In the genomic region with DNA sequence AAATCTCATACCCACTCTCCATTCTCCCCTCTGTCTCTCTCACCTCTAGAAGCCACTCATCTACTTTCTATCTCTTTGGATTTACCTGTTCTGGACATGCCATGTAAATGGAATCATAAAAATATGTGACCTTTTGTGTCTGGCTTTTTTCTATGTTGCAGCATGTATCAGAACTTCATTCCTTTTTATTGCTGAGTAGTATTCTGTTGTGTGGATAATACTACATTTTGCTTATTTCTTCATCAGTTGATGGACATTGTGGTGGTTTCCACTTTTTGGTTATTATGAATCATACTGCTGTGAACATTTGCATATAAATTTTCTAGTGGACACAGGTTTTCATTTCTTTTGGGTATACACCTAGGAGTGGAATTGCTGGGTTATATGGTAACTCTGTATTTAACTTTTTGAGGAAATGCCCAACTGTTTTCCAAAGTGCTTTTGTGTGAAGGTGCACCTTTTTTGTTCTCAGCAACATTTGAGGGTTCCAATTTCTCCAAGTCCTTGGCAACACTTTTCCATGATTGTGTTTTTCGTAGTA, we compare ENCODE assay signal across 1 cellular context.
TF ChIP-seq lines count a peak whose summit lies in the region.

No MANE protein-coding gene starts in this region.

TF ChIP-seq in WTC11, 78 proteins besides CTCF, POLR2A, EP300 and RAD21 (continued from another document):
- TF ChIP-seq ZNF281 (CRISPR knock-in tag; IDR thresholded peaks at IDR 0.05): no peak
- TF ChIP-seq HMGXB4 (CRISPR knock-in tag; IDR thresholded peaks at IDR 0.05): no peak
- TF ChIP-seq, protein P1, sequence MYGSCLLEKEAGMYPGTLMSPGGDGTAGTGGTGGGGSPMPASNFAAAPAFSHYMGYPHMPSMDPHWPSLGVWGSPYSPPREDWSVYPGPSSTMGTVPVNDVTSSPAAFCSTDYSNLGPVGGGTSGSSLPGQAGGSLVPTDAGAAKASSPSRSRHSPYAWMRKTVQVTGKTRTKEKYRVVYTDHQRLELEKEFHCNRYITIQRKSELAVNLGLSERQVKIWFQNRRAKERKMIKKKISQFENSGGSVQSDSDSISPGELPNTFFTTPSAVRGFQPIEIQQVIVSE (CRISPR knock-in tag; IDR thresholded peaks at IDR 0.05; ENCODE audit: borderline replicate concordance): no peak
- no peak for TF ChIP-seq RORB (CRISPR knock-in tag; IDR thresholded peaks at IDR 0.05)
